ENCODE assay signal across 11 cellular contexts in genomic region chr18:6004119-6004518, GRCh38.
DNase-seq lines count a peak whose midpoint lies in the region; ATAC-seq and TF ChIP-seq lines count a peak whose summit lies in the region.
"Had no signal": no experiment of that assay in that cellular context is flagged by ENCODE, and none has a peak within 500 bp of the region (broad histone marks: within the 10 kb centered on the region; RNA-seq: fewer than 3 reads in every experiment).

No MANE protein-coding gene starts in this region.

- peaks cover 3% of the 10 kb centered on the region for H3K27me3 Mint-ChIP-seq in activated T-cell treated with anti-CD3 and anti-CD28 coated beads, Interleukin-2, amount 50 U/mL, for 4 hours (ENCODE audit: low read depth)

- WGBS in tibial nerve, 2 donors: 77 to 90% methylated on average over 3 of the region's 3 CpGs

- no peak for TF ChIP-seq CTCF in tibial nerve (IDR thresholded peaks at IDR 0.05)

- H3K4me3 ChIP-seq in tibial nerve: no peak overlapping the region

- no peaks in the 10 kb centered on the region for H3K4me1 ChIP-seq in tibial nerve

- peaks cover 6% of the 10 kb centered on the region for H3K4me1 Mint-ChIP-seq in activated T-cell treated with anti-CD3 and anti-CD28 coated beads, Interleukin-2, amount 50 U/mL, for 4 hours (ENCODE audit: low read depth)

- no peaks in the 10 kb centered on the region for H3K36me3 Mint-ChIP-seq in activated T-cell treated with anti-CD3 and anti-CD28 coated beads, Interleukin-2, amount 50 U/mL, for 4 hours (ENCODE audit: insufficient read depth)

- no peaks in the 10 kb centered on the region for H3K36me3 ChIP-seq in tibial nerve

- H3K9me3 Mint-ChIP-seq in activated T-cell treated with anti-CD3 and anti-CD28 coated beads, Interleukin-2, amount 50 U/mL, for 4 hours: peaks cover 12% of the 10 kb centered on the region

- H3K9me3 ChIP-seq in tibial nerve: peaks cover 0 to 6% (median 1%) of the 10 kb centered on the region in 4 donors

- no peak for TF ChIP-seq POLR2A in tibial nerve (IDR thresholded peaks at IDR 0.05)

- H3K27me3 ChIP-seq in tibial nerve: no peaks in the 10 kb centered on the region

- ATAC-seq in activated T-cell treated with anti-CD3 and anti-CD28 coated beads, Interleukin-2, amount 50 U/mL, for 4 hours: peak; percentile 30 to 52
- ATAC-seq in GM21786 (IDR thresholded peaks at IDR 0.05; ENCODE audit: unreplicated experiment): peak; percentile 63
- peak; percentile 74 for ATAC-seq in HG03196 (IDR thresholded peaks at IDR 0.05; ENCODE audit: unreplicated experiment)
- ATAC-seq in stimulated activated naive CD8-positive, alpha-beta T cell treated with anti-CD3 and anti-CD28 coated beads, Interleukin-15, Interleukin-2, amounts not matched to agents 100 U/mL and 50 U/mL, for 24 hours: peak; percentile 36
- ATAC-seq: SK-N-SH treated with all-trans-retinoic acid at 6 μM for 48 hours had no signal

- no peak for DNase-seq in activated T-cell treated with anti-CD3 and anti-CD28 coated beads, Interleukin-2, amount 50 U/mL, for 4 hours
- no peak for DNase-seq in activated T-cell treated with anti-CD3 and anti-CD28 coated beads, Interleukin-2, amount 50 U/mL, for 1 hour
- no peak for DNase-seq in stimulated activated naive CD8-positive, alpha-beta T cell treated with anti-CD3 and anti-CD28 coated beads, Interleukin-15, Interleukin-2, amounts not matched to agents 100 U/mL and 50 U/mL, for 24 hours
- DNase-seq in hypothalamus (lab: John Stamatoyannopoulos, UW) (no peak), NOMO-1 (lab: John Stamatoyannopoulos, UW; ENCODE audit: unreplicated experiment in 2 of 2) (no peak), tibial nerve (ENCODE audit: low spot score in 2 of 2) (no peak)
- DNase-seq: DND-41, GOT3 had no signal

- no peak overlapping the region for H3K4me3 Mint-ChIP-seq in activated T-cell treated with anti-CD3 and anti-CD28 coated beads, Interleukin-2, amount 50 U/mL, for 4 hours

- H3K27ac ChIP-seq in tibial nerve: no peak overlapping the region

- no peak for TF ChIP-seq EP300 in tibial nerve (IDR thresholded peaks at IDR 0.05)
